ENCODE assay signal across 1 cellular context in genomic region chrX:110086916-110087484, GRCh38.
A peak's percentile ranks its signal among the peaks of the same experiment; 100 is the strongest.
TF ChIP-seq lines count a peak whose summit lies in the region.

No MANE protein-coding gene starts in this region.

TF ChIP-seq in IMR-90, 13 proteins besides CTCF, POLR2A, EP300 and RAD21 (continued from another document):
- peak; percentile 91 for TF ChIP-seq CEBPB (IDR thresholded peaks at IDR 0.05; ENCODE audit: low read depth, low read length)
- TF ChIP-seq RCOR1 (IDR thresholded peaks at IDR 0.05; ENCODE audit: insufficient replicate concordance, low read length): no peak
- TF ChIP-seq FOS (IDR thresholded peaks at IDR 0.05; ENCODE audit: low read depth, low read length): peak; percentile 89
- no peak for TF ChIP-seq USF2 (IDR thresholded peaks at IDR 0.05; ENCODE audit: low read depth, low read length)
- TF ChIP-seq MXI1 (IDR thresholded peaks at IDR 0.05; ENCODE audit: borderline replicate concordance, low read depth, low read length): no peak
- TF ChIP-seq RFX5 (IDR thresholded peaks at IDR 0.05; ENCODE audit: low read depth, low read length): 0 out of 2 replicates have a peak, but pooled peaks have one; percentile 41
- TF ChIP-seq CHD1 (IDR thresholded peaks at IDR 0.05; ENCODE audit: low read depth, low read length): no peak
- TF ChIP-seq BHLHE40 (IDR thresholded peaks at IDR 0.05; ENCODE audit: low read depth, low read length): peak; percentile 58; the same call in 1 of the 2 replicates
- TF ChIP-seq ELK1 (IDR thresholded peaks at IDR 0.05; ENCODE audit: borderline replicate concordance, low read depth, low read length): no peak
- no peak for TF ChIP-seq SMC3 (IDR thresholded peaks at IDR 0.05; ENCODE audit: low read depth, low read length)
- TF ChIP-seq MAZ (IDR thresholded peaks at IDR 0.05; ENCODE audit: borderline replicate concordance, low read depth, low read length): no peak
